1 cellular context compared by ENCODE assay signal in the genomic region with DNA sequence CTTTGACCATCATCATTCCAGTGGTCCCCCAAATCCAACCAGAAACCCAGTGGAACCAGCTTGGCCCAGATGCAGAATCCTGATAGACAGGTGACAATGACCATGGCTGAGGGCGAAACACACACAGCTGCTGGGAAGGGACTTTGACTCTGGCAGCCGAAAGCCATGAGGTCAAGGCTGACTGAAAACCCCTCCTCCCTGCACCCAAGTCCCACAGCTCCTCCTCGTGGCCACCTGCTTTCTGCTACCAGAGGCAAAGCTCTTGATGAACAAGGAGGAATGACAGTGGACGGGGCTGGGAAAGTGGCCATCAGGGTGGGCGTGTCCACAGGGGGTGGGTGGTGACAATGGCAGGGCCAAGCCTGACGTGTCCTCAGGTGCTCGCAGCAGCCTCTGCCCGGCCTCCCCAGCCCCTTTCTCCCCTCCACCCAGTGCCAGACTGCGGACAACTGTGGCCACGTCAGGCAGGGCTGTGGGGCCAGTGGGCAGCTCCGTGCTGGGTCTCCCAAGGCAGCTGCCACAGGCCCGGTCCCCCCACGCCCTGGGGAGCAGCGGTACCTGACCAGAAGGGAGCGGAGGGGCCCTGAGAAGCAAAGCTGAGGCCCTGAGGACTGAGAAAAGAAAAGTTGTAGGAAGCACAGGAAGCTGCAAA.
TF ChIP-seq lines count a peak whose summit lies in the region.

No MANE protein-coding gene starts in this region.

TF ChIP-seq in HepG2, 621 proteins besides CTCF, POLR2A, EP300 and RAD21 (continued from another document and continues in another):
- peak; percentile 64; the same call in 1 of the 2 replicates for TF ChIP-seq MIER2 (CRISPR knock-in tag; IDR thresholded peaks at IDR 0.05)
- TF ChIP-seq ZNF138 (CRISPR knock-in tag; IDR thresholded peaks at IDR 0.05; ENCODE audit: low read depth) = no peak
- TF ChIP-seq, protein P1, sequence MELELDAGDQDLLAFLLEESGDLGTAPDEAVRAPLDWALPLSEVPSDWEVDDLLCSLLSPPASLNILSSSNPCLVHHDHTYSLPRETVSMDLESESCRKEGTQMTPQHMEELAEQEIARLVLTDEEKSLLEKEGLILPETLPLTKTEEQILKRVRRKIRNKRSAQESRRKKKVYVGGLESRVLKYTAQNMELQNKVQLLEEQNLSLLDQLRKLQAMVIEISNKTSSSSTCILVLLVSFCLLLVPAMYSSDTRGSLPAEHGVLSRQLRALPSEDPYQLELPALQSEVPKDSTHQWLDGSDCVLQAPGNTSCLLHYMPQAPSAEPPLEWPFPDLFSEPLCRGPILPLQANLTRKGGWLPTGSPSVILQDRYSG (CRISPR knock-in tag; IDR thresholded peaks at IDR 0.05) = no peak
- TF ChIP-seq ZKSCAN1 (IDR thresholded peaks at IDR 0.05; ENCODE audit: low read length) = peak; percentile 57; the same call in 1 of the 2 replicates
- no peak for TF ChIP-seq RBFOX2 (IDR thresholded peaks at IDR 0.05; ENCODE audit: low read depth, low read length)
- no peak for TF ChIP-seq ATM (IDR thresholded peaks at IDR 0.05; ENCODE audit: borderline replicate concordance)
- TF ChIP-seq ZNF800 (CRISPR knock-in tag; IDR thresholded peaks at IDR 0.05) = no peak
- no peak for TF ChIP-seq ZNF484 (CRISPR knock-in tag; IDR thresholded peaks at IDR 0.05; ENCODE audit: borderline replicate concordance, low read depth)
- peak; percentile 99 for TF ChIP-seq SKI (IDR thresholded peaks at IDR 0.05; ENCODE audit: partially characterized antibody)
- no peak for TF ChIP-seq SMARCC2 (IDR thresholded peaks at IDR 0.05)
- TF ChIP-seq NPAS2 (CRISPR knock-in tag; IDR thresholded peaks at IDR 0.05; ENCODE audit: borderline replicate concordance) = no peak
- no peak for TF ChIP-seq ZNF562 (CRISPR knock-in tag; IDR thresholded peaks at IDR 0.05; ENCODE audit: borderline replicate concordance)
- peak; percentile 38; the same call in 1 of the 2 replicates for TF ChIP-seq ETV5 (CRISPR knock-in tag; IDR thresholded peaks at IDR 0.05; ENCODE audit: borderline replicate concordance)
- TF ChIP-seq ZNF280B (CRISPR knock-in tag; IDR thresholded peaks at IDR 0.05; ENCODE audit: borderline replicate concordance) = no peak
- TF ChIP-seq SNAPC2 (CRISPR knock-in tag; IDR thresholded peaks at IDR 0.05) = no peak
- TF ChIP-seq, protein P2, sequence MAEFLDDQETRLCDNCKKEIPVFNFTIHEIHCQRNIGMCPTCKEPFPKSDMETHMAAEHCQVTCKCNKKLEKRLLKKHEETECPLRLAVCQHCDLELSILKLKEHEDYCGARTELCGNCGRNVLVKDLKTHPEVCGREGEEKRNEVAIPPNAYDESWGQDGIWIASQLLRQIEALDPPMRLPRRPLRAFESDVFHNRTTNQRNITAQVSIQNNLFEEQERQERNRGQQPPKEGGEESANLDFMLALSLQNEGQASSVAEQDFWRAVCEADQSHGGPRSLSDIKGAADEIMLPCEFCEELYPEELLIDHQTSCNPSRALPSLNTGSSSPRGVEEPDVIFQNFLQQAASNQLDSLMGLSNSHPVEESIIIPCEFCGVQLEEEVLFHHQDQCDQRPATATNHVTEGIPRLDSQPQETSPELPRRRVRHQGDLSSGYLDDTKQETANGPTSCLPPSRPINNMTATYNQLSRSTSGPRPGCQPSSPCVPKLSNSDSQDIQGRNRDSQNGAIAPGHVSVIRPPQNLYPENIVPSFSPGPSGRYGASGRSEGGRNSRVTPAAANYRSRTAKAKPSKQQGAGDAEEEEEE (CRISPR knock-in tag; IDR thresholded peaks at IDR 0.05; ENCODE audit: borderline replicate concordance) = no peak
- peak; percentile 38; the same call in 1 of the 2 replicates for TF ChIP-seq ZNF230 (CRISPR knock-in tag; IDR thresholded peaks at IDR 0.05)
- TF ChIP-seq, protein P3, sequence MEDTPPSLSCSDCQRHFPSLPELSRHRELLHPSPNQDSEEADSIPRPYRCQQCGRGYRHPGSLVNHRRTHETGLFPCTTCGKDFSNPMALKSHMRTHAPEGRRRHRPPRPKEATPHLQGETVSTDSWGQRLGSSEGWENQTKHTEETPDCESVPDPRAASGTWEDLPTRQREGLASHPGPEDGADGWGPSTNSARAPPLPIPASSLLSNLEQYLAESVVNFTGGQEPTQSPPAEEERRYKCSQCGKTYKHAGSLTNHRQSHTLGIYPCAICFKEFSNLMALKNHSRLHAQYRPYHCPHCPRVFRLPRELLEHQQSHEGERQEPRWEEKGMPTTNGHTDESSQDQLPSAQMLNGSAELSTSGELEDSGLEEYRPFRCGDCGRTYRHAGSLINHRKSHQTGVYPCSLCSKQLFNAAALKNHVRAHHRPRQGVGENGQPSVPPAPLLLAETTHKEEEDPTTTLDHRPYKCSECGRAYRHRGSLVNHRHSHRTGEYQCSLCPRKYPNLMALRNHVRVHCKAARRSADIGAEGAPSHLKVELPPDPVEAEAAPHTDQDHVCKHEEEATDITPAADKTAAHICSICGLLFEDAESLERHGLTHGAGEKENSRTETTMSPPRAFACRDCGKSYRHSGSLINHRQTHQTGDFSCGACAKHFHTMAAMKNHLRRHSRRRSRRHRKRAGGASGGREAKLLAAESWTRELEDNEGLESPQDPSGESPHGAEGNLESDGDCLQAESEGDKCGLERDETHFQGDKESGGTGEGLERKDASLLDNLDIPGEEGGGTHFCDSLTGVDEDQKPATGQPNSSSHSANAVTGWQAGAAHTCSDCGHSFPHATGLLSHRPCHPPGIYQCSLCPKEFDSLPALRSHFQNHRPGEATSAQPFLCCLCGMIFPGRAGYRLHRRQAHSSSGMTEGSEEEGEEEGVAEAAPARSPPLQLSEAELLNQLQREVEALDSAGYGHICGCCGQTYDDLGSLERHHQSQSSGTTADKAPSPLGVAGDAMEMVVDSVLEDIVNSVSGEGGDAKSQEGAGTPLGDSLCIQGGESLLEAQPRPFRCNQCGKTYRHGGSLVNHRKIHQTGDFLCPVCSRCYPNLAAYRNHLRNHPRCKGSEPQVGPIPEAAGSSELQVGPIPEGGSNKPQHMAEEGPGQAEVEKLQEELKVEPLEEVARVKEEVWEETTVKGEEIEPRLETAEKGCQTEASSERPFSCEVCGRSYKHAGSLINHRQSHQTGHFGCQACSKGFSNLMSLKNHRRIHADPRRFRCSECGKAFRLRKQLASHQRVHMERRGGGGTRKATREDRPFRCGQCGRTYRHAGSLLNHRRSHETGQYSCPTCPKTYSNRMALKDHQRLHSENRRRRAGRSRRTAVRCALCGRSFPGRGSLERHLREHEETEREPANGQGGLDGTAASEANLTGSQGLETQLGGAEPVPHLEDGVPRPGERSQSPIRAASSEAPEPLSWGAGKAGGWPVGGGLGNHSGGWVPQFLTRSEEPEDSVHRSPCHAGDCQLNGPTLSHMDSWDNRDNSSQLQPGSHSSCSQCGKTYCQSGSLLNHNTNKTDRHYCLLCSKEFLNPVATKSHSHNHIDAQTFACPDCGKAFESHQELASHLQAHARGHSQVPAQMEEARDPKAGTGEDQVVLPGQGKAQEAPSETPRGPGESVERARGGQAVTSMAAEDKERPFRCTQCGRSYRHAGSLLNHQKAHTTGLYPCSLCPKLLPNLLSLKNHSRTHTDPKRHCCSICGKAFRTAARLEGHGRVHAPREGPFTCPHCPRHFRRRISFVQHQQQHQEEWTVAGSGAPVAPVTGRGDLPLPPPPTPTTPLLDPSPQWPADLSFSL (CRISPR knock-in tag; IDR thresholded peaks at IDR 0.05) = no peak
- TF ChIP-seq ZNF782 (CRISPR knock-in tag; IDR thresholded peaks at IDR 0.05; ENCODE audit: borderline replicate concordance) = peak; percentile 78; the same call in 1 of the 2 replicates
- TF ChIP-seq ZNF124 (CRISPR knock-in tag; IDR thresholded peaks at IDR 0.05) = peak; percentile 49; the same call in 1 of the 2 replicates
- TF ChIP-seq SALL1 (CRISPR knock-in tag; IDR thresholded peaks at IDR 0.05) = peak; percentile 95
- no peak for TF ChIP-seq HCFC1 (IDR thresholded peaks at IDR 0.05; ENCODE audit: low read depth, low read length)
- TF ChIP-seq, protein P4, sequence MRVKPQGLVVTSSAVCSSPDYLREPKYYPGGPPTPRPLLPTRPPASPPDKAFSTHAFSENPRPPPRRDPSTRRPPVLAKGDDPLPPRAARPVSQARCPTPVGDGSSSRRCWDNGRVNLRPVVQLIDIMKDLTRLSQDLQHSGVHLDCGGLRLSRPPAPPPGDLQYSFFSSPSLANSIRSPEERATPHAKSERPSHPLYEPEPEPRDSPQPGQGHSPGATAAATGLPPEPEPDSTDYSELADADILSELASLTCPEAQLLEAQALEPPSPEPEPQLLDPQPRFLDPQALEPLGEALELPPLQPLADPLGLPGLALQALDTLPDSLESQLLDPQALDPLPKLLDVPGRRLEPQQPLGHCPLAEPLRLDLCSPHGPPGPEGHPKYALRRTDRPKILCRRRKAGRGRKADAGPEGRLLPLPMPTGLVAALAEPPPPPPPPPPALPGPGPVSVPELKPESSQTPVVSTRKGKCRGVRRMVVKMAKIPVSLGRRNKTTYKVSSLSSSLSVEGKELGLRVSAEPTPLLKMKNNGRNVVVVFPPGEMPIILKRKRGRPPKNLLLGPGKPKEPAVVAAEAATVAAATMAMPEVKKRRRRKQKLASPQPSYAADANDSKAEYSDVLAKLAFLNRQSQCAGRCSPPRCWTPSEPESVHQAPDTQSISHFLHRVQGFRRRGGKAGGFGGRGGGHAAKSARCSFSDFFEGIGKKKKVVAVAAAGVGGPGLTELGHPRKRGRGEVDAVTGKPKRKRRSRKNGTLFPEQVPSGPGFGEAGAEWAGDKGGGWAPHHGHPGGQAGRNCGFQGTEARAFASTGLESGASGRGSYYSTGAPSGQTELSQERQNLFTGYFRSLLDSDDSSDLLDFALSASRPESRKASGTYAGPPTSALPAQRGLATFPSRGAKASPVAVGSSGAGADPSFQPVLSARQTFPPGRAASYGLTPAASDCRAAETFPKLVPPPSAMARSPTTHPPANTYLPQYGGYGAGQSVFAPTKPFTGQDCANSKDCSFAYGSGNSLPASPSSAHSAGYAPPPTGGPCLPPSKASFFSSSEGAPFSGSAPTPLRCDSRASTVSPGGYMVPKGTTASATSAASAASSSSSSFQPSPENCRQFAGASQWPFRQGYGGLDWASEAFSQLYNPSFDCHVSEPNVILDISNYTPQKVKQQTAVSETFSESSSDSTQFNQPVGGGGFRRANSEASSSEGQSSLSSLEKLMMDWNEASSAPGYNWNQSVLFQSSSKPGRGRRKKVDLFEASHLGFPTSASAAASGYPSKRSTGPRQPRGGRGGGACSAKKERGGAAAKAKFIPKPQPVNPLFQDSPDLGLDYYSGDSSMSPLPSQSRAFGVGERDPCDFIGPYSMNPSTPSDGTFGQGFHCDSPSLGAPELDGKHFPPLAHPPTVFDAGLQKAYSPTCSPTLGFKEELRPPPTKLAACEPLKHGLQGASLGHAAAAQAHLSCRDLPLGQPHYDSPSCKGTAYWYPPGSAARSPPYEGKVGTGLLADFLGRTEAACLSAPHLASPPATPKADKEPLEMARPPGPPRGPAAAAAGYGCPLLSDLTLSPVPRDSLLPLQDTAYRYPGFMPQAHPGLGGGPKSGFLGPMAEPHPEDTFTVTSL (CRISPR knock-in tag; IDR thresholded peaks at IDR 0.05; ENCODE audit: borderline replicate concordance) = 0 out of 2 replicates have a peak, but pooled peaks have one; percentile 21
- no peak for TF ChIP-seq GATA4 (IDR thresholded peaks at IDR 0.05; ENCODE audit: borderline replicate concordance, low read depth)
- TF ChIP-seq ZNF747 (CRISPR knock-in tag; IDR thresholded peaks at IDR 0.05; ENCODE audit: borderline replicate concordance) = no peak
- TF ChIP-seq ZNF670 (CRISPR knock-in tag; IDR thresholded peaks at IDR 0.05; ENCODE audit: borderline replicate concordance) = no peak
- no peak for TF ChIP-seq ZNF615 (CRISPR knock-in tag; IDR thresholded peaks at IDR 0.05; ENCODE audit: borderline replicate concordance)
- TF ChIP-seq, protein P5, sequence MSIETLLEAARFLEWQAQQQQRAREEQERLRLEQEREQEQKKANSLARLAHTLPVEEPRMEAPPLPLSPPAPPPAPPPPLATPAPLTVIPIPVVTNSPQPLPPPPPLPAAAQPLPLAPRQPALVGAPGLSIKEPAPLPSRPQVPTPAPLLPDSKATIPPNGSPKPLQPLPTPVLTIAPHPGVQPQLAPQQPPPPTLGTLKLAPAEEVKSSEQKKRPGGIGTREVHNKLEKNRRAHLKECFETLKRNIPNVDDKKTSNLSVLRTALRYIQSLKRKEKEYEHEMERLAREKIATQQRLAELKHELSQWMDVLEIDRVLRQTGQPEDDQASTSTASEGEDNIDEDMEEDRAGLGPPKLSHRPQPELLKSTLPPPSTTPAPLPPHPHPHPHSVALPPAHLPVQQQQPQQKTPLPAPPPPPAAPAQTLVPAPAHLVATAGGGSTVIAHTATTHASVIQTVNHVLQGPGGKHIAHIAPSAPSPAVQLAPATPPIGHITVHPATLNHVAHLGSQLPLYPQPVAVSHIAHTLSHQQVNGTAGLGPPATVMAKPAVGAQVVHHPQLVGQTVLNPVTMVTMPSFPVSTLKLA (IDR thresholded peaks at IDR 0.05) = peak; percentile 33; the same call in 1 of the 2 replicates
- TF ChIP-seq YY1 (IDR thresholded peaks at IDR 0.05; ENCODE audit: insufficient read depth, insufficient replicate concordance, low read depth, low read length) = peak; percentile 69
- TF ChIP-seq CBX2 (IDR thresholded peaks at IDR 0.05; ENCODE audit: low read depth, low read length) = no peak
- no peak for TF ChIP-seq CBX2 (CRISPR knock-in tag; IDR thresholded peaks at IDR 0.05; ENCODE audit: low read depth)
- peak; percentile 74; the same call in 1 of the 2 replicates for TF ChIP-seq ATF2 (CRISPR knock-in tag; IDR thresholded peaks at IDR 0.05)
